In the genomic region with DNA sequence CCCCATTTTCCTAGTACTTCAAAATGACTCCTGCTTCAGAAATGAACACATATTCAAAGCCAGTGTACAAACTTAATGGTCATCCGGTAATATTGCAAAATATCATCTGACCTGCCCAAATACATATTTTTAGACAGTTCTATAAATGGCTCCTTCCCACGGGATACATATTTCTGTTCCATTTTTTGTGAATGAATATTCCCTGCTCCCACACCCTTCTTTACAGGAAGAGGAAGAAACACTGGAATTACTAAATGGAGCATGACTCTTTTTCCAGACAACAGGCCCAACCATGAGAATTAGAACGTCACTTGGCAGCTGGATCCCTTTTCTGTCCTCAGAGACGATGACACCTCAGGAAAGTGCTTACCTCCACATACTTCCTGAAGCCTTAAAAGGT, we compare ENCODE assay signal across 9 cellular contexts. TPM values are rescaled to one million over a fixed set of nuclear protein-coding genes. Genes with fewer than 3 reads are reported as not detected.
DNase-seq lines count a peak whose midpoint lies in the region; ATAC-seq and TF ChIP-seq lines count a peak whose summit lies in the region.
"Had no signal": no experiment of that assay in that cellular context is flagged by ENCODE, and none has a peak within 500 bp of the region (broad histone marks: within the 10 kb centered on the region; RNA-seq: fewer than 3 reads in every experiment).

No MANE protein-coding gene starts in this region.

- DNase-seq in DMS53 (lab: John Stamatoyannopoulos, UW) (peak; percentile 74), RWPE2 (ENCODE audit: low spot score) (no peak), foreskin keratinocyte (peak; percentile 40 to 57), posterior vena cava (ENCODE audit: low spot score) (peak; percentile 75), NCI-H146 (lab: John Stamatoyannopoulos, UW) (no peak), activated T-cell treated with anti-CD3 and anti-CD28 coated beads for 4 hours (no peak), HUDEP-2 (lab: John Stamatoyannopoulos, UW; ENCODE audit: unreplicated experiment in 76 of 76) (no peak), RPMI8226 (no peak)
- DNase-seq: activated CD8-positive, alpha-beta memory T cell treated with anti-CD3 and anti-CD28 coated beads, Interleukin-2, amount 50 U/mL, for 48 hours had no signal

- TF ChIP-seq CTCF in RWPE2 (IDR thresholded peaks at IDR 0.05; ENCODE audit: poor library complexity, severe bottlenecking) (no peak), foreskin keratinocyte (conservative IDR thresholded peaks at IDR 0.05) (no peak)

- ATAC-seq in RWPE2 (ENCODE audit: low read depth) (peak; percentile 95), foreskin keratinocyte (no peak)

- H3K9me3 ChIP-seq in RWPE2 (ENCODE audit: severe bottlenecking): no peaks in the 10 kb centered on the region

- H3K27me3 ChIP-seq in RWPE2 (ENCODE audit: insufficient read depth, poor library complexity, severe bottlenecking) (no peaks in the 10 kb centered on the region), foreskin keratinocyte (no peaks in the 10 kb centered on the region)

- intact Hi-C loops in posterior vena cava (cut with DNase I): no loop called here

- H3K4me1 ChIP-seq in RWPE2 (ENCODE audit: insufficient read depth, poor library complexity, severe bottlenecking) (peaks cover 34% of the 10 kb centered on the region), foreskin keratinocyte (no peaks in the 10 kb centered on the region)

- no peak overlapping the region for H3K4me3 ChIP-seq in RWPE2 (ENCODE audit: severe bottlenecking)

- H3K27ac ChIP-seq in RWPE2 (ENCODE audit: poor library complexity, severe bottlenecking) (peak overlapping the region; percentile 61), foreskin keratinocyte (no peak overlapping the region)

- no peaks in the 10 kb centered on the region for H3K36me3 ChIP-seq in RWPE2 (ENCODE audit: low read depth)

RNA-seq across cellular contexts. Expression of a gene that starts 38.0 kb away (rescaled TPM):
- total RNA-seq in foreskin keratinocyte (5.3 and 8.2 TPM in 2 replicates), posterior vena cava (100 to 1,000 TPM; 112 to 141 TPM)
- polyA plus RNA-seq in foreskin keratinocyte: 3.3 TPM in 2 replicates

Comparison
In these comparisons a context has a peak if more than half of its experiments do, and no peak if none do; other contexts are left out.
1. DNase-seq: peak in DMS53 (single experiment), foreskin keratinocyte (2 of 2) and posterior vena cava (single experiment); none in RWPE2 (single experiment), NCI-H146 (single experiment), activated T-cell treated with anti-CD3 and anti-CD28 coated beads for 4 hours (single experiment), HUDEP-2 (0 of 76) and RPMI8226 (single experiment).
2. RNA of a gene that starts 38.0 kb away (total RNA-seq): 112 to 141 TPM in posterior vena cava; 5.3 to 8.2 TPM in foreskin keratinocyte; every median in the first group is over 10 times any median in the second.